Comparison of ENCODE assay signal across 21 cellular contexts in the genomic region with DNA sequence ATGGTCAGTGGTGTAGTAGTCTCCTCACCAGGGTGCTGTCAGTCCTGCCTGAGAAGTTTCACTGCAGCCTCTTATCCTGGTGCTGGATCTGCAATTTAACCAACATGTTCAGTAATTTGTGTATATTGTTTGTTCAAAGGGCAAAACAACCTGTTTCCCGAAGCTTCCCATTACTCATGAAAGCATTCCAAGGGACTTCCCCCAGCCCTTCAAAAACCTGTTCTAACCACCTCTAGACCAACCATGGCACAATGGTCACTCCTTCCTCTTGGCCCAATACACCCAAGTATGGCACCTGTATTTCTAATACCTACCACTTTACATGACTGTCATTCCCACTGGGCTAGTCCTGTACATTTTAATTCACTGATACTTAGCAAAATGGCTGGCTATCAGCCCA.
"Had no signal": no experiment of that assay in that cellular context is flagged by ENCODE, and none has a peak within 500 bp of the region (broad histone marks: within the 10 kb centered on the region; RNA-seq: fewer than 3 reads in every experiment).

No MANE protein-coding gene starts in this region.

- H3K36me3 Mint-ChIP-seq: activated CD8-positive, alpha-beta memory T cell treated with anti-CD3 and anti-CD28 coated beads, Interleukin-2, amount 10 ng/mL, durations not matched to agents 7 days and 5 days had no signal

- H3K4me1 Mint-ChIP-seq: activated CD4-positive, alpha-beta T cell treated with anti-CD3 and anti-CD28 coated beads, Interleukin-2, amount 10 ng/mL, durations not matched to agents 24 days and 14 days; activated CD8-positive, alpha-beta memory T cell treated with anti-CD3 and anti-CD28 coated beads, Interleukin-2, amount 10 ng/mL, durations not matched to agents 7 days and 5 days had no signal

- ATAC-seq: activated CD8-positive, alpha-beta memory T cell treated with anti-CD3 and anti-CD28 coated beads, Interleukin-2, amount 10 ng/mL, durations not matched to agents 7 days and 5 days; activated naive CD4-positive, alpha-beta T cell treated with anti-CD3 and anti-CD28 coated beads, Interleukin-2, amount 50 U/mL, for 72 hours had no signal

- H3K27me3 Mint-ChIP-seq: activated T-cell treated with anti-CD3 and anti-CD28 coated beads, Interleukin-2, amount 50 U/mL, for 24 hours had no signal

- H3K9me3 ChIP-seq: SJSA1 had no signal

- H3K4me3 Mint-ChIP-seq: activated B cell treated with CpG ODN at 0.5 μM for 24 hours; activated CD4-positive, alpha-beta T cell treated with anti-CD3 and anti-CD28 coated beads, Interleukin-2, amount 10 ng/mL, durations not matched to agents 24 days and 14 days; activated CD8-positive, alpha-beta memory T cell treated with anti-CD3 and anti-CD28 coated beads, Interleukin-2, amount 10 ng/mL, durations not matched to agents 7 days and 5 days; activated T-cell treated with anti-CD3 and anti-CD28 coated beads, Interleukin-2, amount 50 U/mL, for 24 hours; T-helper 1 cell treated with Interleukin-12 subunit alpha and Interleukin-12 subunit beta and Interleukin-4 antibody, amounts not matched to agents 30 μg/mL and 1 μg/mL, for 36 hours had no signal

- H3K27ac ChIP-seq: brain microvascular endothelial cell, SJSA1 had no signal

- H3K27ac Mint-ChIP-seq: activated B cell treated with CpG ODN at 0.5 μM for 24 hours; activated CD4-positive, alpha-beta T cell treated with anti-CD3 and anti-CD28 coated beads, Interleukin-2, amount 10 ng/mL, durations not matched to agents 24 days and 14 days; activated CD8-positive, alpha-beta memory T cell treated with anti-CD3 and anti-CD28 coated beads, Interleukin-2, amount 10 ng/mL, durations not matched to agents 7 days and 5 days; activated T-cell treated with anti-CD3 and anti-CD28 coated beads, Interleukin-2, amount 50 U/mL, for 24 hours; T-helper 1 cell treated with Interleukin-12 subunit alpha and Interleukin-12 subunit beta and Interleukin-4 antibody, amounts not matched to agents 30 μg/mL and 1 μg/mL, for 36 hours had no signal

- DNase-seq: activated B cell treated with CpG ODN at 0.5 μM for 24 hours; activated CD4-positive, alpha-beta T cell treated with anti-CD3 and anti-CD28 coated beads for 1 hour; activated CD4-positive, alpha-beta T cell treated with anti-CD3 and anti-CD28 coated beads, Interleukin-2, amount 10 ng/mL, durations not matched to agents 24 days and 14 days; activated CD4-positive, alpha-beta T cell treated with anti-CD3 and anti-CD28 coated beads, Interleukin-2, amount 50 U/mL, for 48 hours; activated CD8-positive, alpha-beta memory T cell treated with anti-CD3 and anti-CD28 coated beads, Interleukin-2, amount 10 ng/mL, durations not matched to agents 7 days and 5 days; activated effector memory CD4-positive, alpha-beta T cell treated with anti-CD3 and anti-CD28 coated beads, Interleukin-2, amount 50 U/mL, for 16 hours; activated naive CD4-positive, alpha-beta T cell treated with Interleukin-2 at 50 U/mL for 16 hours; activated T-cell treated with anti-CD3 and anti-CD28 coated beads, Interleukin-2, amount 50 U/mL, for 24 hours; brain microvascular endothelial cell; caudate nucleus; MV-4-11; NCI-H1092 treated with DMSO at 0.1 percent for 48 hours; NCI-H1417 treated with DMSO at 0.1 percent for 48 hours; NCI-H1694; NCI-H2029; NCI-H524; SHP77; T-helper 9 cell had no signal

- H3K27me3 ChIP-seq: brain microvascular endothelial cell, SJSA1 had no signal

- H3K4me1 ChIP-seq: SJSA1 had no signal

- H3K9me3 Mint-ChIP-seq: activated B cell treated with CpG ODN at 0.5 μM for 24 hours; activated CD4-positive, alpha-beta T cell treated with anti-CD3 and anti-CD28 coated beads, Interleukin-2, amount 10 ng/mL, durations not matched to agents 24 days and 14 days; activated naive CD4-positive, alpha-beta T cell treated with anti-CD3 and anti-CD28 coated beads, Interleukin-2, amount 50 U/mL, for 72 hours; activated T-cell treated with anti-CD3 and anti-CD28 coated beads, Interleukin-2, amount 50 U/mL, for 24 hours; T-helper 1 cell treated with Interleukin-12 subunit alpha and Interleukin-12 subunit beta and Interleukin-4 antibody, amounts not matched to agents 30 μg/mL and 1 μg/mL, for 36 hours had no signal
